In genomic region chr7:72019436-72019835, GRCh38 we compare ENCODE assay signal across 39 cellular contexts.
"Had no signal": no experiment of that assay in that cellular context is flagged by ENCODE, and none has a peak within 500 bp of the region (broad histone marks: within the 10 kb centered on the region; RNA-seq: fewer than 3 reads in every experiment).

No MANE protein-coding gene starts in this region.

- H3K9me3 Mint-ChIP-seq: activated naive CD4-positive, alpha-beta T cell treated with anti-CD3 and anti-CD28 coated beads, Interleukin-2, amount 50 U/mL, for 24 hours; activated naive CD8-positive, alpha-beta T cell treated with anti-CD3 and anti-CD28 coated beads, Interleukin-2, amount 10 ng/mL, durations not matched to agents 7 days and 5 days had no signal

- H3K9me3 ChIP-seq: adrenal gland, ascending aorta, body of pancreas had no signal

- H3K4me3 ChIP-seq: adrenal gland, ascending aorta, body of pancreas, breast epithelium, cardiac muscle cell had no signal

- H3K36me3 ChIP-seq: adrenal gland, ascending aorta, brain microvascular endothelial cell, breast epithelium, cardiac muscle cell had no signal

- H3K4me1 Mint-ChIP-seq: activated naive CD4-positive, alpha-beta T cell treated with anti-CD3 and anti-CD28 coated beads, Interleukin-2, amount 10 ng/mL, durations not matched to agents 7 days and 5 days; activated naive CD4-positive, alpha-beta T cell treated with anti-CD3 and anti-CD28 coated beads, Interleukin-2, amount 50 U/mL, for 24 hours; activated naive CD8-positive, alpha-beta T cell treated with anti-CD3 and anti-CD28 coated beads for 36 hours; activated naive CD8-positive, alpha-beta T cell treated with anti-CD3 and anti-CD28 coated beads, Interleukin-2, amount 10 ng/mL, durations not matched to agents 7 days and 5 days; activated naive CD8-positive, alpha-beta T cell treated with anti-CD3 and anti-CD28 coated beads, Interleukin-2, amount 50 U/mL, for 24 hours; activated T-helper 17 cell treated with anti-CD3 and anti-CD28 coated beads, Interleukin-2, amount 50 U/mL, for 72 hours; brain; central memory CD8-positive, alpha-beta T cell had no signal

- H3K4me1 ChIP-seq: adrenal gland, ascending aorta, body of pancreas, breast epithelium had no signal

- H3K27me3 ChIP-seq: adrenal gland, ascending aorta, body of pancreas, brain microvascular endothelial cell, breast epithelium, cardiac muscle cell had no signal

- H3K36me3 Mint-ChIP-seq: activated naive CD4-positive, alpha-beta T cell treated with anti-CD3 and anti-CD28 coated beads, Interleukin-2, amount 10 ng/mL, durations not matched to agents 7 days and 5 days; activated naive CD4-positive, alpha-beta T cell treated with anti-CD3 and anti-CD28 coated beads, Interleukin-2, amount 50 U/mL, for 24 hours; activated naive CD4-positive, alpha-beta T cell treated with anti-CD3 and anti-CD28 coated beads, Interleukin-2, amount 50 U/mL, for 72 hours; activated naive CD8-positive, alpha-beta T cell treated with anti-CD3 and anti-CD28 coated beads for 36 hours; activated naive CD8-positive, alpha-beta T cell treated with anti-CD3 and anti-CD28 coated beads, Interleukin-2, amount 10 ng/mL, durations not matched to agents 7 days and 5 days; brain had no signal

- H3K4me3 Mint-ChIP-seq: activated naive CD4-positive, alpha-beta T cell treated with anti-CD3 and anti-CD28 coated beads for 36 hours; activated naive CD4-positive, alpha-beta T cell treated with anti-CD3 and anti-CD28 coated beads, Interleukin-2, amount 10 ng/mL, durations not matched to agents 7 days and 5 days; activated naive CD4-positive, alpha-beta T cell treated with anti-CD3 and anti-CD28 coated beads, Interleukin-2, amount 50 U/mL, for 24 hours; activated naive CD8-positive, alpha-beta T cell; activated naive CD8-positive, alpha-beta T cell treated with anti-CD3 and anti-CD28 coated beads for 36 hours; activated naive CD8-positive, alpha-beta T cell treated with anti-CD3 and anti-CD28 coated beads, Interleukin-2, amount 10 ng/mL, durations not matched to agents 7 days and 5 days; activated naive CD8-positive, alpha-beta T cell treated with anti-CD3 and anti-CD28 coated beads, Interleukin-2, amount 50 U/mL, for 24 hours; activated T-cell treated with anti-CD3 and anti-CD28 coated beads, Interleukin-2, amount 50 U/mL, for 24 hours; activated T-cell treated with anti-CD3 and anti-CD28 coated beads, Interleukin-2, amount 50 U/mL, for 4 hours; activated T-cell treated with anti-CD3 and anti-CD28 coated beads, Interleukin-2, amount 50 U/mL, for 72 hours; activated T-helper 1 cell treated with anti-CD3 and anti-CD28 coated beads, Interleukin-12 subunit alpha, Interleukin-12 subunit beta, Interleukin-2, Interleukin-4 antibody, amounts not matched to agents 30 ng/mL and 10 ng/mL and 1 ng/mL, durations not matched to agents 14 hours and 24 hours and 36 hours; activated T-helper 17 cell treated with anti-CD3 and anti-CD28 coated beads, Interleukin-2, amount 50 U/mL, for 72 hours; brain; central memory CD8-positive, alpha-beta T cell had no signal

- H3K27ac ChIP-seq: adrenal gland, ascending aorta, body of pancreas, brain microvascular endothelial cell, breast epithelium, cardiac muscle cell had no signal

- H3K27ac Mint-ChIP-seq: activated naive CD4-positive, alpha-beta T cell treated with anti-CD3 and anti-CD28 coated beads for 36 hours; activated naive CD4-positive, alpha-beta T cell treated with anti-CD3 and anti-CD28 coated beads, Interleukin-2, amount 10 ng/mL, durations not matched to agents 7 days and 5 days; activated naive CD4-positive, alpha-beta T cell treated with anti-CD3 and anti-CD28 coated beads, Interleukin-2, amount 50 U/mL, for 24 hours; activated naive CD4-positive, alpha-beta T cell treated with anti-CD3 and anti-CD28 coated beads, Interleukin-2, amount 50 U/mL, for 72 hours; activated naive CD8-positive, alpha-beta T cell; activated naive CD8-positive, alpha-beta T cell treated with anti-CD3 and anti-CD28 coated beads for 36 hours; activated naive CD8-positive, alpha-beta T cell treated with anti-CD3 and anti-CD28 coated beads, Interleukin-2, amount 10 ng/mL, durations not matched to agents 7 days and 5 days; activated naive CD8-positive, alpha-beta T cell treated with anti-CD3 and anti-CD28 coated beads, Interleukin-2, amount 50 U/mL, for 24 hours; activated T-cell treated with anti-CD3 and anti-CD28 coated beads, Interleukin-2, amount 50 U/mL, for 24 hours; activated T-cell treated with anti-CD3 and anti-CD28 coated beads, Interleukin-2, amount 50 U/mL, for 72 hours; activated T-helper 1 cell treated with anti-CD3 and anti-CD28 coated beads, Interleukin-12 subunit alpha, Interleukin-12 subunit beta, Interleukin-2, Interleukin-4 antibody, amounts not matched to agents 30 ng/mL and 10 ng/mL and 1 ng/mL, durations not matched to agents 14 hours and 24 hours and 36 hours; activated T-helper 17 cell treated with anti-CD3 and anti-CD28 coated beads, Interleukin-2, amount 50 U/mL, for 72 hours; activated T-helper 2 cell treated with anti-CD3 and anti-CD28 coated beads, Interferon-gamma antibody, Interleukin-2, Interleukin-4, amounts not matched to agents 10 μg/mL and 5 μg/mL and 100 μg/mL, durations not matched to agents 14 hours and 24 hours and 36 hours; brain had no signal

- ATAC-seq: activated naive CD4-positive, alpha-beta T cell treated with anti-CD3 and anti-CD28 coated beads, Interleukin-2, amount 50 U/mL, for 72 hours; activated naive CD8-positive, alpha-beta T cell treated with anti-CD3 and anti-CD28 coated beads, Interleukin-2, amount 50 U/mL, for 24 hours; activated T-cell treated with anti-CD3 and anti-CD28 coated beads, Interleukin-2, amount 50 U/mL, for 4 hours; activated T-cell treated with anti-CD3 and anti-CD28 coated beads, Interleukin-2, amount 50 U/mL, for 72 hours; activated T-helper 17 cell treated with anti-CD3 and anti-CD28 coated beads, Interleukin-2, amount 50 U/mL, for 72 hours; body of pancreas had no signal

- H3K27me3 Mint-ChIP-seq: activated naive CD4-positive, alpha-beta T cell treated with anti-CD3 and anti-CD28 coated beads, Interleukin-2, amount 10 ng/mL, durations not matched to agents 7 days and 5 days; activated naive CD4-positive, alpha-beta T cell treated with anti-CD3 and anti-CD28 coated beads, Interleukin-2, amount 50 U/mL, for 24 hours; activated naive CD8-positive, alpha-beta T cell; activated naive CD8-positive, alpha-beta T cell treated with anti-CD3 and anti-CD28 coated beads for 36 hours; activated naive CD8-positive, alpha-beta T cell treated with anti-CD3 and anti-CD28 coated beads, Interleukin-2, amount 10 ng/mL, durations not matched to agents 7 days and 5 days; activated naive CD8-positive, alpha-beta T cell treated with anti-CD3 and anti-CD28 coated beads, Interleukin-2, amount 50 U/mL, for 24 hours; activated T-cell treated with anti-CD3 and anti-CD28 coated beads, Interleukin-2, amount 50 U/mL, for 24 hours; activated T-helper 17 cell treated with anti-CD3 and anti-CD28 coated beads, Interleukin-2, amount 50 U/mL, for 72 hours; brain; central memory CD8-positive, alpha-beta T cell had no signal

- DNase-seq: activated effector memory CD4-positive, alpha-beta T cell treated with anti-CD3 and anti-CD28 coated beads, Interleukin-2, amount 50 U/mL, for 16 hours; activated effector memory CD4-positive, alpha-beta T cell treated with Interleukin-2 at 50 U/mL for 16 hours; activated gamma-delta T cell; activated gamma-delta T cell treated with Interleukin-2 at 50 U/mL for 16 hours; activated naive CD4-positive, alpha-beta T cell; activated naive CD4-positive, alpha-beta T cell treated with anti-CD3 and anti-CD28 coated beads for 36 hours; activated naive CD4-positive, alpha-beta T cell treated with anti-CD3 and anti-CD28 coated beads, Interleukin-2, amount 10 ng/mL, durations not matched to agents 7 days and 5 days; activated naive CD4-positive, alpha-beta T cell treated with anti-CD3 and anti-CD28 coated beads, Interleukin-2, amount 50 U/mL, for 16 hours; activated naive CD4-positive, alpha-beta T cell treated with Interleukin-2 at 50 U/mL for 16 hours; activated naive CD8-positive, alpha-beta T cell treated with anti-CD3 and anti-CD28 coated beads for 36 hours; activated naive CD8-positive, alpha-beta T cell treated with anti-CD3 and anti-CD28 coated beads, Interleukin-2, amount 10 ng/mL, durations not matched to agents 7 days and 5 days; activated naive CD8-positive, alpha-beta T cell treated with anti-CD3 and anti-CD28 coated beads, Interleukin-2, amount 50 U/mL, for 24 hours; activated T-cell treated with anti-CD3 and anti-CD28 coated beads for 4 hours; activated T-cell treated with anti-CD3 and anti-CD28 coated beads, Interleukin-2, amount 50 U/mL, for 1 hour; activated T-cell treated with anti-CD3 and anti-CD28 coated beads, Interleukin-2, amount 50 U/mL, for 24 hours; activated T-cell treated with anti-CD3 and anti-CD28 coated beads, Interleukin-2, amount 50 U/mL, for 4 hours; activated T-cell treated with anti-CD3 and anti-CD28 coated beads, Interleukin-2, amount 50 U/mL, for 48 hours; activated T-cell treated with anti-CD3 and anti-CD28 coated beads, Interleukin-2, amount 50 U/mL, for 72 hours; adrenal gland; amniotic stem cell; amygdala; anterior cingulate cortex; aorta; body of pancreas; brain microvascular endothelial cell; caudate nucleus; central memory CD4-positive, alpha-beta T cell; cerebellar nuclear complex had no signal
